Comparison of ENCODE assay signal across 10 cellular contexts in the genomic region with DNA sequence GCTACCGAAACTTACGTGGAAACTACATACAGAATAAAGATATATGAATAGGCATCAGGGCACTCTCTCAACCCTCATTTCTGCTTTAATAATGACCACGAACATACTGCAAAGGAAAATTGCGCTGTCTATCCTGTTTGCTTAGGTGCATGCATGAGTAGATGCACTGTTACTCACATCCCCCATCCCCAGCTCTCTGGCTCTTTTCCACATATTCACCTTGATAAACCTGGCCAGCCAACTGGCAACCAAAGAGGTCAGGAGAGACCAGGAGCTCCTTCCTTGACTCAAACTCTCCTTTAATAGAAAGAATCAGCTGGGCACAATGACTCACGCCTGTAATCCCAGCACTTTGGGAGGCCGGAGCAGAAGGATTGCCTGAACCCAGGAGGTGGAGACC.
"Had no signal": no experiment of that assay in that cellular context is flagged by ENCODE, and none has a peak within 500 bp of the region (broad histone marks: within the 10 kb centered on the region; RNA-seq: fewer than 3 reads in every experiment).

No MANE protein-coding gene starts in this region.

- H3K27ac ChIP-seq: GM23248, HL-60, KMS-11 had no signal

- H3K4me3 Mint-ChIP-seq: HFFc6, IgD-negative memory B cell had no signal

- ATAC-seq: HCT116, HepG2 had no signal

- H3K9me3 Mint-ChIP-seq: HFFc6, IgD-negative memory B cell had no signal

- H3K27me3 Mint-ChIP-seq: IgD-negative memory B cell had no signal

- H2AFZ ChIP-seq: GM23248 had no signal

- H3K4me2 ChIP-seq: KMS-11 had no signal

- H3K9ac ChIP-seq: GM23248, KMS-11 had no signal

- H3K27ac Mint-ChIP-seq: HFFc6, IgD-negative memory B cell had no signal

- DNase-seq: GM23248, H7, HFFc6, KBM-7 had no signal

- H3K9me3 ChIP-seq: HAP-1 had no signal

- H3K4me3 ChIP-seq: GM23248, HAP-1 had no signal
